In genomic region chr17:17462048-17462824, GRCh38 we compare ENCODE assay signal across 22 cellular contexts.
"Had no signal": no experiment of that assay in that cellular context is flagged by ENCODE, and none has a peak within 500 bp of the region (broad histone marks: within the 10 kb centered on the region; RNA-seq: fewer than 3 reads in every experiment).

No MANE protein-coding gene starts in this region.

- H3K4me1 Mint-ChIP-seq: stimulated activated naive CD8-positive, alpha-beta T cell treated with anti-CD3 and anti-CD28 coated beads, Interleukin-15, amount 100 ng/mL, for 72 hours; WTC11 had no signal

- H3K27me3 Mint-ChIP-seq: activated naive CD8-positive, alpha-beta T cell; stimulated activated naive CD8-positive, alpha-beta T cell treated with anti-CD3 and anti-CD28 coated beads, Interleukin-15, amount 100 ng/mL, for 72 hours had no signal

- H3K9me3 ChIP-seq: tibial artery had no signal

- H3K79me2 ChIP-seq: parathyroid adenoma had no signal

- H2AFZ ChIP-seq: parathyroid adenoma had no signal

- H3K27ac ChIP-seq: foreskin keratinocyte, parathyroid adenoma, tibial artery had no signal

- H3K36me3 ChIP-seq: tibial artery had no signal

- H3K4me1 ChIP-seq: foreskin keratinocyte, parathyroid adenoma, tibial artery had no signal

- DNase-seq: activated naive CD4-positive, alpha-beta T cell; activated T-cell treated with anti-CD3 and anti-CD28 coated beads, Interleukin-2, amount 50 U/mL, for 1 hour; central memory CD4-positive, alpha-beta T cell; dermis blood vessel endothelial cell; effector CD8-positive, alpha-beta T cell; erythroblast; foreskin keratinocyte; glutamatergic neuron; hypothalamus; midbrain; nucleus accumbens; right cardiac atrium; stimulated activated CD4-positive, alpha-beta T cell treated with anti-CD3 and anti-CD28 coated beads, Interleukin-1b, Interleukin-23, amount 100 ng/mL, for 48 hours; stimulated activated naive CD8-positive, alpha-beta T cell treated with anti-CD3 and anti-CD28 coated beads, Interleukin-15, amount 100 ng/mL, for 72 hours; T1000; tibial artery had no signal

- FAIRE-seq: astrocyte had no signal

- H3K4me3 ChIP-seq: tibial artery had no signal

- ATAC-seq: activated T-helper 17 cell treated with anti-CD3 and anti-CD28 coated beads, Interleukin-2, amount 50 U/mL, for 72 hours; foreskin keratinocyte; right cardiac atrium; stimulated activated naive CD8-positive, alpha-beta T cell treated with anti-CD3 and anti-CD28 coated beads, Interleukin-15, amount 100 ng/mL, for 72 hours; WTC11 had no signal

- H3K36me3 Mint-ChIP-seq: activated naive CD8-positive, alpha-beta T cell had no signal

- H3K4me3 Mint-ChIP-seq: activated naive CD8-positive, alpha-beta T cell; activated T-helper 17 cell treated with anti-CD3 and anti-CD28 coated beads, Interleukin-2, amount 50 U/mL, for 72 hours; nephron; stimulated activated naive CD8-positive, alpha-beta T cell treated with anti-CD3 and anti-CD28 coated beads, Interleukin-15, amount 100 ng/mL, for 72 hours; WTC11 had no signal
